Comparison of ENCODE assay signal across 18 cellular contexts in the genomic region with DNA sequence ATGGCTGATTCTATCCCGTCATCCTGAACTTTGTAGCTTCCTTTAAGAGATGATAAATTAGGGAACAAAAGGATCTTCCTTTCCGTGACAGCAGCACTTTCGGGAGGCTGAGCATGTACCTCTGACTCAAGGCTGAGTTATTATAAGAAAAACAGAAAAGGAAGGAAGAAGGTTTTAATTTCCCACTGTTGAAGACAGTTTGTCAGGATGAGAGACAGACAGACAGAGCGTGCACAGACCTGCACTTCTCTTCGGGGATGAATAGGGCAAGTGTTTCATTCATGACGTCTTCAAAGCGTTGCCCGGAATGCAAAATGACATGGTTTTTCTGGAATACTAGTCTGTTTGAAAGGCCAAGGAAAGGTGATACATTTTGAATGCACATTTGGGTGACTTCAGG.
DNase-seq lines count a peak whose midpoint lies in the region; ATAC-seq and TF ChIP-seq lines count a peak whose summit lies in the region.
"Had no signal": no experiment of that assay in that cellular context is flagged by ENCODE, and none has a peak within 500 bp of the region (broad histone marks: within the 10 kb centered on the region; RNA-seq: fewer than 3 reads in every experiment).

No MANE protein-coding gene starts in this region.

- H3K79me2 ChIP-seq in PC-3 (ENCODE audit: low read length), result no peaks in the 10 kb centered on the region

- no peaks in the 10 kb centered on the region for H3K27me3 Mint-ChIP-seq in mesothelial cell of epicardium (ENCODE audit: low read depth)
- H3K27me3 Mint-ChIP-seq in activated naive CD8-positive, alpha-beta T cell treated with anti-CD3 and anti-CD28 coated beads for 36 hours, result no peaks in the 10 kb centered on the region
- H3K27me3 Mint-ChIP-seq in CD4-positive, alpha-beta T cell, result no peaks in the 10 kb centered on the region

- no peaks in the 10 kb centered on the region for H3F3A ChIP-seq in PC-3 (ENCODE audit: low read length, unreplicated experiment)

- peak; percentile 18 for DNase-seq in AG09309 (ENCODE audit: low read depth)
- DNase-seq in PC-3, result peak; percentile 36
- DNase-seq in epithelial cell of proximal tubule (ENCODE audit: low read depth), result peak; percentile 4
- no peak for DNase-seq in mesothelial cell of epicardium (ENCODE audit: low spot score in 2 of 2, unreplicated experiment in 2 of 2)
- no peak for DNase-seq in NCI-H2029 treated with DMSO at 0.1 percent for 48 hours (lab: John Stamatoyannopoulos, UW)
- no peak for DNase-seq in activated naive CD8-positive, alpha-beta T cell treated with anti-CD3 and anti-CD28 coated beads for 36 hours
- DNase-seq in dedifferentiated amniotic fluid mesenchymal stem cell (ENCODE audit: extremely low spot score), result no peak
- DNase-seq in CD4-positive, alpha-beta T cell, result no peak
- DNase-seq: activated effector memory CD4-positive, alpha-beta T cell treated with Interleukin-2 at 50 U/mL for 16 hours; COR-L47; gastrocnemius medialis; NCI-H1092 treated with DMSO at 0.1 percent for 48 hours; NCI-H2171 treated with DMSO at 0.1 percent for 48 hours; NK-92 treated with Interleukin-12 subunit alpha and Interleukin-12 subunit beta, amount 100 ng/mL, for 24 hours; SIG-M5; stimulated activated CD4-positive, alpha-beta T cell treated with anti-CD3 and anti-CD28 coated beads, Interleukin-2, amount 100 ng/mL, for 48 hours had no signal

- POLR2A ChIA-PET in PC-3 (lab: Charles Lee; ENCODE audit: unreplicated experiment), result no interaction called here
- POLR2A ChIA-PET in CD4-positive, alpha-beta T cell (lab: Charles Lee), result no interaction called here

- H3K4me2 ChIP-seq in PC-3 (ENCODE audit: low read length), result peak overlapping the region; percentile 52
- H3K4me2 ChIP-seq: A549, GM23338 had no signal

- peaks cover 17% of the 10 kb centered on the region; the same call in 1 of the 2 replicates for H3K4me1 ChIP-seq in PC-3 (ENCODE audit: insufficient read depth, low read length)
- H3K4me1 ChIP-seq: A549, gastrocnemius medialis had no signal

- H4K20me1 ChIP-seq in PC-3 (ENCODE audit: low read length), result no peaks in the 10 kb centered on the region

- H3K27me3 ChIP-seq in PC-3 (ENCODE audit: low read length), result no peaks in the 10 kb centered on the region
- no peaks in the 10 kb centered on the region for H3K27me3 ChIP-seq in CD4-positive, alpha-beta T cell (ENCODE audit: control insufficient read depth, insufficient read depth, low read length)
- H3K27me3 ChIP-seq: gastrocnemius medialis had no signal

- H3K4me3 Mint-ChIP-seq in mesothelial cell of epicardium, result no peak overlapping the region
- no peak overlapping the region for H3K4me3 Mint-ChIP-seq in activated naive CD8-positive, alpha-beta T cell treated with anti-CD3 and anti-CD28 coated beads for 36 hours
- H3K4me3 Mint-ChIP-seq in CD4-positive, alpha-beta T cell, result no peak overlapping the region
- H3K4me3 Mint-ChIP-seq: GM23338 had no signal

- TF ChIP-seq CTCF in AG09309 (IDR thresholded peaks at IDR 0.05; ENCODE audit: control insufficient read depth, insufficient read depth, low read depth, low read length, missing control alignments) (no peak), PC-3 (conservative IDR thresholded peaks at IDR 0.05; ENCODE audit: low read depth, low read length) (no peak), epithelial cell of proximal tubule (conservative IDR thresholded peaks at IDR 0.05; ENCODE audit: low read depth, low read length) (no peak), mesothelial cell of epicardium (IDR thresholded peaks at IDR 0.05; ENCODE audit: unreplicated experiment) (no peak)
- no peak for TF ChIP-seq CTCF in CD4-positive, alpha-beta T cell (IDR thresholded peaks at IDR 0.05)

- H3K9ac ChIP-seq in PC-3 (ENCODE audit: low read length), result peak overlapping the region; percentile 49

- ATAC-seq in PC-3, result peak; percentile 77
- no peak for ATAC-seq in CD4-positive, alpha-beta T cell (ENCODE audit: poor library complexity)
- ATAC-seq: A549, gastrocnemius medialis had no signal

- no peaks in the 10 kb centered on the region for H3K9me2 ChIP-seq in PC-3 (replicated peaks; ENCODE audit: low read length)

- H2AFZ ChIP-seq in PC-3 (ENCODE audit: low read length), result peak overlapping the region; percentile 45; the same call in 1 of the 2 replicates
- H2AFZ ChIP-seq: GM23338 had no signal

- H3K27ac Mint-ChIP-seq in mesothelial cell of epicardium, result peak overlapping the region; percentile 17
- H3K27ac Mint-ChIP-seq in activated naive CD8-positive, alpha-beta T cell treated with anti-CD3 and anti-CD28 coated beads for 36 hours, result no peak overlapping the region
- no peak overlapping the region for H3K27ac Mint-ChIP-seq in CD4-positive, alpha-beta T cell

- H3K4me3 ChIP-seq in AG09309 (ENCODE audit: control insufficient read depth, low read depth, low read length), result no peak overlapping the region
- H3K4me3 ChIP-seq in PC-3 (ENCODE audit: low read length), result no peak overlapping the region
- no peak overlapping the region for H3K4me3 ChIP-seq in epithelial cell of proximal tubule (ENCODE audit: low read depth, low read length)
- H3K4me3 ChIP-seq: A549, gastrocnemius medialis, GM23338 had no signal

- peaks cover 8% of the 10 kb centered on the region for H3K9me3 Mint-ChIP-seq in mesothelial cell of epicardium
- H3K9me3 Mint-ChIP-seq in activated naive CD8-positive, alpha-beta T cell treated with anti-CD3 and anti-CD28 coated beads for 36 hours, result peaks cover 2% of the 10 kb centered on the region
- peaks cover 11% of the 10 kb centered on the region for H3K9me3 Mint-ChIP-seq in CD4-positive, alpha-beta T cell
- H3K9me3 Mint-ChIP-seq: GM23338 had no signal

- intact Hi-C loops in PC-3 (cut with micrococcal nuclease), result no loop called here
- intact Hi-C loops in CD4-positive, alpha-beta T cell (cut with DNase I, micrococcal nuclease), result no loop called here

- H3K27ac ChIP-seq in PC-3 (ENCODE audit: low read length), result peak overlapping the region; percentile 70
- H3K27ac ChIP-seq in CD4-positive, alpha-beta T cell (ENCODE audit: low read depth, low read length), result no peak overlapping the region
- H3K27ac ChIP-seq: A549, gastrocnemius medialis had no signal

- peaks cover 29% of the 10 kb centered on the region for H3K4me1 Mint-ChIP-seq in mesothelial cell of epicardium
- no peaks in the 10 kb centered on the region for H3K4me1 Mint-ChIP-seq in activated naive CD8-positive, alpha-beta T cell treated with anti-CD3 and anti-CD28 coated beads for 36 hours
- no peaks in the 10 kb centered on the region for H3K4me1 Mint-ChIP-seq in CD4-positive, alpha-beta T cell (ENCODE audit: low read depth)
- H3K4me1 Mint-ChIP-seq: GM23338 had no signal

- no peaks in the 10 kb centered on the region for H3K9me3 ChIP-seq in PC-3 (ENCODE audit: low read length)
- H3K9me3 ChIP-seq in CD4-positive, alpha-beta T cell (ENCODE audit: control insufficient read depth, low read length), result peaks cover 4% of the 10 kb centered on the region
- H3K9me3 ChIP-seq: A549, gastrocnemius medialis had no signal

- CTCF ChIA-PET in PC-3 (lab: Charles Lee), result no interaction called here
- CTCF ChIA-PET in CD4-positive, alpha-beta T cell (lab: Charles Lee), result no interaction called here

- H3K36me3 Mint-ChIP-seq in mesothelial cell of epicardium, result peaks cover 4% of the 10 kb centered on the region
- peaks cover 2% of the 10 kb centered on the region for H3K36me3 Mint-ChIP-seq in activated naive CD8-positive, alpha-beta T cell treated with anti-CD3 and anti-CD28 coated beads for 36 hours
- H3K36me3 Mint-ChIP-seq in CD4-positive, alpha-beta T cell (ENCODE audit: low read depth), result no peaks in the 10 kb centered on the region

- no peaks in the 10 kb centered on the region for H3K36me3 ChIP-seq in PC-3 (ENCODE audit: low read depth, low read length)
- H3K36me3 ChIP-seq: gastrocnemius medialis had no signal

- BruUV-seq in PC-3 (replicated peaks; lab: Mats Ljungman, UMichigan), result no TSS peak

Comparison
In these comparisons a context has a peak if more than half of its experiments do, and no peak if none do; other contexts are left out.
1. DNase-seq: peak in AG09309 (single experiment), PC-3 (single experiment) and epithelial cell of proximal tubule (single experiment); none in mesothelial cell of epicardium (0 of 2), NCI-H2029 treated with DMSO at 0.1 percent for 48 hours (single experiment), activated naive CD8-positive, alpha-beta T cell treated with anti-CD3 and anti-CD28 coated beads for 36 hours (single experiment), dedifferentiated amniotic fluid mesenchymal stem cell (single experiment) and CD4-positive, alpha-beta T cell (0 of 10).